In genomic region chr12:9741726-9742125, GRCh38 we compare ENCODE assay signal across 9 cellular contexts. TPM values are rescaled to one million over a fixed set of nuclear protein-coding genes. Genes with fewer than 3 reads are reported as not detected.
A peak's percentile ranks its signal among the peaks of the same experiment; 100 is the strongest.
DNase-seq lines count a peak whose midpoint lies in the region; ATAC-seq and TF ChIP-seq lines count a peak whose summit lies in the region.
"Had no signal": no experiment of that assay in that cellular context is flagged by ENCODE, and none has a peak within 500 bp of the region (broad histone marks: within the 10 kb centered on the region; RNA-seq: fewer than 3 reads in every experiment).

No MANE protein-coding gene starts in this region.

- peak; percentile 88 for DNase-seq in GM12865 (ENCODE audit: low read depth)
- peak; percentile 54 for DNase-seq in activated naive CD8-positive, alpha-beta T cell treated with anti-CD3 and anti-CD28 coated beads, Interleukin-2, amount 10 ng/mL, durations not matched to agents 7 days and 5 days
- DNase-seq in HFFc6 = no peak
- DNase-seq in NCI-H2171 (lab: John Stamatoyannopoulos, UW) = no peak
- DNase-seq in NCI-H748 treated with DMSO at 0.1 percent for 48 hours (lab: John Stamatoyannopoulos, UW) = no peak
- no peak for DNase-seq in NCI-H1417 treated with DMSO at 0.1 percent for 48 hours (lab: John Stamatoyannopoulos, UW)

- H3K27ac Mint-ChIP-seq in activated naive CD8-positive, alpha-beta T cell treated with anti-CD3 and anti-CD28 coated beads, Interleukin-2, amount 10 ng/mL, durations not matched to agents 7 days and 5 days = peak overlapping the region; percentile 99
- H3K27ac Mint-ChIP-seq in HFFc6 = no peak overlapping the region

- peak overlapping the region; percentile 79 for H3K27ac ChIP-seq in OCI-LY3 (ENCODE audit: low read length)

- peak overlapping the region; percentile 66 for H3K9ac ChIP-seq in OCI-LY3 (ENCODE audit: low read length)

- H3K9me3 ChIP-seq in OCI-LY3 (ENCODE audit: insufficient read depth, low read length) = no peaks in the 10 kb centered on the region

- no peaks in the 10 kb centered on the region for H4K20me1 ChIP-seq in OCI-LY3 (ENCODE audit: insufficient read depth, low read length)

- no peak overlapping the region for H2AFZ ChIP-seq in OCI-LY3 (ENCODE audit: low read depth, low read length)

- H3K4me3 Mint-ChIP-seq in activated naive CD8-positive, alpha-beta T cell treated with anti-CD3 and anti-CD28 coated beads, Interleukin-2, amount 10 ng/mL, durations not matched to agents 7 days and 5 days = peak overlapping the region; percentile 94
- H3K4me3 Mint-ChIP-seq in HFFc6 = no peak overlapping the region
- H3K4me3 Mint-ChIP-seq: nephron had no signal

- peaks cover 73% of the 10 kb centered on the region for H3K4me1 ChIP-seq in OCI-LY3 (ENCODE audit: low read length)

- H3K9me3 Mint-ChIP-seq in activated naive CD8-positive, alpha-beta T cell treated with anti-CD3 and anti-CD28 coated beads, Interleukin-2, amount 10 ng/mL, durations not matched to agents 7 days and 5 days = peaks cover 2% of the 10 kb centered on the region
- H3K9me3 Mint-ChIP-seq in HFFc6 = no peaks in the 10 kb centered on the region
- H3K9me3 Mint-ChIP-seq: nephron had no signal

- ATAC-seq in HG02588 (IDR thresholded peaks at IDR 0.05; ENCODE audit: unreplicated experiment) = peak; percentile 67
- ATAC-seq in activated naive CD8-positive, alpha-beta T cell treated with anti-CD3 and anti-CD28 coated beads, Interleukin-2, amount 10 ng/mL, durations not matched to agents 7 days and 5 days (ENCODE audit: low read depth) = peak; percentile 66

- no peak for TF ChIP-seq CTCF in GM12865 (IDR thresholded peaks at IDR 0.05; ENCODE audit: insufficient read depth, low read depth, low read length, missing control alignments)
- no peak for TF ChIP-seq CTCF in OCI-LY3 (IDR thresholded peaks at IDR 0.05; ENCODE audit: low read depth, low read length)
- no peak for TF ChIP-seq CTCF in HFFc6 (IDR thresholded peaks at IDR 0.05)

- H3K79me2 ChIP-seq in OCI-LY3 (ENCODE audit: low read length) = peaks cover 55% of the 10 kb centered on the region

- H3K4me3 ChIP-seq in GM12865 (ENCODE audit: low read depth, low read length) (no peak overlapping the region), OCI-LY3 (ENCODE audit: low read length) (peak overlapping the region; percentile 68)

- no peaks in the 10 kb centered on the region for H3K27me3 Mint-ChIP-seq in activated naive CD8-positive, alpha-beta T cell treated with anti-CD3 and anti-CD28 coated beads, Interleukin-2, amount 10 ng/mL, durations not matched to agents 7 days and 5 days
- peaks cover 13% of the 10 kb centered on the region for H3K27me3 Mint-ChIP-seq in HFFc6 (ENCODE audit: insufficient read depth)

- H3K36me3 ChIP-seq in OCI-LY3 (replicated peaks; ENCODE audit: low read depth, low read length) = no peaks in the 10 kb centered on the region

- H3K36me3 Mint-ChIP-seq in activated naive CD8-positive, alpha-beta T cell treated with anti-CD3 and anti-CD28 coated beads, Interleukin-2, amount 10 ng/mL, durations not matched to agents 7 days and 5 days = peaks cover 21% of the 10 kb centered on the region
- H3K36me3 Mint-ChIP-seq in HFFc6 (ENCODE audit: low read depth) = no peaks in the 10 kb centered on the region

- peaks cover 59% of the 10 kb centered on the region for H3K4me1 Mint-ChIP-seq in activated naive CD8-positive, alpha-beta T cell treated with anti-CD3 and anti-CD28 coated beads, Interleukin-2, amount 10 ng/mL, durations not matched to agents 7 days and 5 days
- peaks cover 6% of the 10 kb centered on the region; the same call in 1 of the 2 replicates for H3K4me1 Mint-ChIP-seq in HFFc6 (ENCODE audit: low read depth)

- peak overlapping the region; percentile 86 for H3K4me2 ChIP-seq in OCI-LY3 (ENCODE audit: low read length)

- no peaks in the 10 kb centered on the region for H3K27me3 ChIP-seq in OCI-LY3 (ENCODE audit: low read depth, low read length)

- POLR2A ChIA-PET in activated naive CD8-positive, alpha-beta T cell treated with anti-CD3 and anti-CD28 coated beads, Interleukin-2, amount 10 ng/mL, durations not matched to agents 7 days and 5 days (lab: Charles Lee) = interaction anchor here (1.0 to 5.3 kb wide), 13 partner anchors 9 to 100 kb away, joined by 3 to 84 read pairs (median 12); partner anchors contain the start of genes CD69 and CLEC2D

RNA-seq across cellular contexts. Expression of gene CLECL1, which starts 8.8 kb away (rescaled TPM):
- total RNA-seq in activated naive CD8-positive, alpha-beta T cell treated with anti-CD3 and anti-CD28 coated beads, Interleukin-2, amount 10 ng/mL, durations not matched to agents 7 days and 5 days = 1 to 10 TPM in 1 of 2 experiments, under 1 TPM in 1; 0.72 to 1.0 TPM
- not detected for total RNA-seq in HFFc6 (2021; fragmentation: NEBNext Ultra II Directional; extraction: Animal tissue kit (Norgen Biotek cat#: 25700))

RNA-seq across cellular contexts. Expression of gene CD69, which starts 19.0 kb away (rescaled TPM):
- total RNA-seq in activated naive CD8-positive, alpha-beta T cell treated with anti-CD3 and anti-CD28 coated beads, Interleukin-2, amount 10 ng/mL, durations not matched to agents 7 days and 5 days = 100 to 1,000 TPM; 111 to 116 TPM
- not detected for total RNA-seq in HFFc6 (2021; fragmentation: NEBNext Ultra II Directional; extraction: Animal tissue kit (Norgen Biotek cat#: 25700))

Comparison
In these comparisons a context has a peak if more than half of its experiments do, and no peak if none do; other contexts are left out.
1. DNase-seq: peak in GM12865 (single experiment) and activated naive CD8-positive, alpha-beta T cell treated with anti-CD3 and anti-CD28 coated beads, Interleukin-2, amount 10 ng/mL, durations not matched to agents 7 days and 5 days (single experiment); none in HFFc6 (single experiment), NCI-H2171 (single experiment), NCI-H748 treated with DMSO at 0.1 percent for 48 hours (single experiment) and NCI-H1417 treated with DMSO at 0.1 percent for 48 hours (single experiment).
2. RNA of gene CD69, which starts 19.0 kb away (total RNA-seq): 111 to 116 TPM in activated naive CD8-positive, alpha-beta T cell treated with anti-CD3 and anti-CD28 coated beads, Interleukin-2, amount 10 ng/mL, durations not matched to agents 7 days and 5 days; not detected in HFFc6; every median in the first group is over 100 times any median in the second.